ENCODE assay signal across 17 cellular contexts in genomic region chr17:29126268-29126923, GRCh38. TPM values are rescaled to one million over a fixed set of nuclear protein-coding genes. Genes with fewer than 3 reads are reported as not detected.
DNase-seq lines count a peak whose midpoint lies in the region; ATAC-seq and TF ChIP-seq lines count a peak whose summit lies in the region.
"Had no signal": no experiment of that assay in that cellular context is flagged by ENCODE, and none has a peak within 500 bp of the region (broad histone marks: within the 10 kb centered on the region; RNA-seq: fewer than 3 reads in every experiment).

No MANE protein-coding gene starts in this region.

- TF ChIP-seq EP300 in stomach (IDR thresholded peaks at IDR 0.05): no peak

- CTCF ChIA-PET in MCF 10A (lab: Yijun Ruan, JAX): interaction anchor here (0.7 to 3.7 kb wide), 5 partner anchors 8 to 118 kb away, joined by 3 to 40 read pairs (median 7); no protein-coding TSS in a partner anchor

- no peak for DNase-seq in MCF 10A (ENCODE audit: unreplicated experiment)
- DNase-seq in breast epithelium (ENCODE audit: low spot score in 2 of 2): no peak
- peak; percentile 87 for DNase-seq in NB4 (ENCODE audit: low read depth)
- no peak for DNase-seq in stomach
- DNase-seq in T-helper 2 cell: no peak
- no peak for DNase-seq in stimulated activated CD4-positive, alpha-beta T cell treated with anti-CD3 and anti-CD28 coated beads, Interleukin-2, amount 100 ng/mL, for 48 hours
- DNase-seq: activated CD4-positive, alpha-beta memory T cell treated with anti-CD3 and anti-CD28 coated beads, Interleukin-2, amount 10 ng/mL, durations not matched to agents 7 days and 5 days; anterior cingulate cortex; COR-L47; NCI-H2029; NCI-H526 treated with DMSO at 0.1 percent for 48 hours; WERI-Rb-1 had no signal

- WGBS in stomach, 5 donors: 76 to 88% (median 79%) methylated on average over 6 to 8 of the region's 8 CpGs

- H3K4me3 ChIP-seq in breast epithelium (no peak overlapping the region), NB4 (ENCODE audit: low read depth, low read length) (no peak overlapping the region), stomach (no peak overlapping the region)

- ATAC-seq in activated T-helper 17 cell treated with anti-CD3 and anti-CD28 coated beads, Interleukin-2, amount 50 U/mL, for 72 hours (replicated peaks): no peak
- ATAC-seq in GM19328 (IDR thresholded peaks at IDR 0.05; ENCODE audit: unreplicated experiment): no peak
- ATAC-seq: HCT116, Panc1 had no signal

- H3K9me3 Mint-ChIP-seq in MCF 10A (ENCODE audit: unreplicated experiment): no peaks in the 10 kb centered on the region
- no peaks in the 10 kb centered on the region for H3K9me3 Mint-ChIP-seq in activated T-helper 17 cell treated with anti-CD3 and anti-CD28 coated beads, Interleukin-2, amount 50 U/mL, for 72 hours
- H3K9me3 Mint-ChIP-seq: activated CD4-positive, alpha-beta memory T cell treated with anti-CD3 and anti-CD28 coated beads, Interleukin-2, amount 10 ng/mL, durations not matched to agents 7 days and 5 days; activated T-helper 1 cell treated with anti-CD3 and anti-CD28 coated beads, Interleukin-12 subunit alpha, Interleukin-12 subunit beta, Interleukin-2, Interleukin-4 antibody, amounts not matched to agents 30 ng/mL and 10 ng/mL and 1 ng/mL, durations not matched to agents 14 hours and 24 hours and 36 hours had no signal

- intact Hi-C loops in MCF 10A (cut with micrococcal nuclease) (no loop called here), breast epithelium (cut with DNase I; ENCODE audit: low total_unique reads) (no loop called here), stomach (cut with DNase I; ENCODE audit: low total_unique reads) (no loop called here)

- H3K9me3 ChIP-seq in breast epithelium (no peaks in the 10 kb centered on the region), stomach (no peaks in the 10 kb centered on the region)

- TF ChIP-seq POLR2A in breast epithelium (IDR thresholded peaks at IDR 0.05) (no peak), NB4 (IDR thresholded peaks at IDR 0.05; ENCODE audit: extremely low read depth, insufficient read length) (no peak), stomach (IDR thresholded peaks at IDR 0.05) (no peak)

- H3K27me3 Mint-ChIP-seq in MCF 10A (ENCODE audit: insufficient read depth, unreplicated experiment): no peaks in the 10 kb centered on the region
- H3K27me3 Mint-ChIP-seq in activated T-helper 17 cell treated with anti-CD3 and anti-CD28 coated beads, Interleukin-2, amount 50 U/mL, for 72 hours: no peaks in the 10 kb centered on the region
- H3K27me3 Mint-ChIP-seq: activated CD4-positive, alpha-beta memory T cell treated with anti-CD3 and anti-CD28 coated beads, Interleukin-2, amount 10 ng/mL, durations not matched to agents 7 days and 5 days had no signal

- H3K36me3 ChIP-seq in breast epithelium (no peaks in the 10 kb centered on the region), stomach (peaks cover 7 to 43% (median 25%) of the 10 kb centered on the region in 4 donors)
- H3K36me3 ChIP-seq: WERI-Rb-1 had no signal

- H3K27ac Mint-ChIP-seq in MCF 10A (ENCODE audit: low read depth, unreplicated experiment): peak overlapping the region; percentile 82
- peak overlapping the region; percentile 52 for H3K27ac Mint-ChIP-seq in activated T-helper 17 cell treated with anti-CD3 and anti-CD28 coated beads, Interleukin-2, amount 50 U/mL, for 72 hours
- H3K27ac Mint-ChIP-seq: activated CD4-positive, alpha-beta memory T cell treated with anti-CD3 and anti-CD28 coated beads, Interleukin-2, amount 10 ng/mL, durations not matched to agents 7 days and 5 days; activated T-helper 1 cell treated with anti-CD3 and anti-CD28 coated beads, Interleukin-12 subunit alpha, Interleukin-12 subunit beta, Interleukin-2, Interleukin-4 antibody, amounts not matched to agents 30 ng/mL and 10 ng/mL and 1 ng/mL, durations not matched to agents 14 hours and 24 hours and 36 hours had no signal

- no peak for TF ChIP-seq CTCF in MCF 10A (IDR thresholded peaks at IDR 0.05; ENCODE audit: unreplicated experiment)
- TF ChIP-seq CTCF in breast epithelium (IDR thresholded peaks at IDR 0.05): no peak
- TF ChIP-seq CTCF in NB4 (IDR thresholded peaks at IDR 0.05; ENCODE audit: low read depth, low read length): no peak
- no peak for TF ChIP-seq CTCF in stomach (IDR thresholded peaks at IDR 0.05)

- no peaks in the 10 kb centered on the region for H3K27me3 ChIP-seq in breast epithelium
- H3K27me3 ChIP-seq in stomach: no peaks in the 10 kb centered on the region

- H3K4me1 ChIP-seq in breast epithelium: no peaks in the 10 kb centered on the region
- peaks cover 16 to 46% (median 33%) of the 10 kb centered on the region in 4 donors for H3K4me1 ChIP-seq in stomach

- H3K27ac ChIP-seq in breast epithelium (no peak overlapping the region), stomach (peak overlapping the region in 3 of 5 donors; percentile 74 to 77 (median 75))
- H3K27ac ChIP-seq: WERI-Rb-1 had no signal

- peaks cover 14% of the 10 kb centered on the region for H3K4me1 Mint-ChIP-seq in MCF 10A (ENCODE audit: insufficient read depth, unreplicated experiment)
- peaks cover 9% of the 10 kb centered on the region for H3K4me1 Mint-ChIP-seq in activated T-helper 17 cell treated with anti-CD3 and anti-CD28 coated beads, Interleukin-2, amount 50 U/mL, for 72 hours

- POLR2A ChIA-PET in MCF 10A (lab: Yijun Ruan, JAX): no interaction called here

- no TSS peak for BruUV-seq in MCF 10A (replicated peaks; lab: Mats Ljungman, UMichigan)

- peaks cover 4% of the 10 kb centered on the region for H3K36me3 Mint-ChIP-seq in MCF 10A (ENCODE audit: insufficient read depth, unreplicated experiment)
- H3K36me3 Mint-ChIP-seq in activated T-helper 17 cell treated with anti-CD3 and anti-CD28 coated beads, Interleukin-2, amount 50 U/mL, for 72 hours (ENCODE audit: low read depth): peaks cover 8% of the 10 kb centered on the region

- H3K4me3 Mint-ChIP-seq in MCF 10A (ENCODE audit: unreplicated experiment): no peak overlapping the region
- H3K4me3 Mint-ChIP-seq in activated T-helper 17 cell treated with anti-CD3 and anti-CD28 coated beads, Interleukin-2, amount 50 U/mL, for 72 hours: no peak overlapping the region
- H3K4me3 Mint-ChIP-seq: activated CD4-positive, alpha-beta memory T cell treated with anti-CD3 and anti-CD28 coated beads, Interleukin-2, amount 10 ng/mL, durations not matched to agents 7 days and 5 days; activated T-helper 1 cell treated with anti-CD3 and anti-CD28 coated beads, Interleukin-12 subunit alpha, Interleukin-12 subunit beta, Interleukin-2, Interleukin-4 antibody, amounts not matched to agents 30 ng/mL and 10 ng/mL and 1 ng/mL, durations not matched to agents 14 hours and 24 hours and 36 hours had no signal

RNA-seq across cellular contexts. Expression of gene MYO18A, which starts 53.8 kb away (rescaled TPM):
- total RNA-seq in MCF 10A (2022) (24.0 and 24.8 TPM in 2 replicates), breast epithelium (10 to 100 TPM; 31.5 to 71.1 (median 42.3) TPM), stomach (100 to 1,000 TPM in 3 of 5 donors, 10 to 100 TPM in 2; 42.8 to 305 (median 121) TPM)
- total RNA-seq in activated T-helper 17 cell treated with anti-CD3 and anti-CD28 coated beads, Interleukin-2, amount 50 U/mL, for 72 hours: 10 to 100 TPM; 90.6 to 95.9 TPM
- 10 to 100 TPM; 16.5 to 30.3 (median 28.2) TPM for polyA plus RNA-seq in stomach

Comparison
In these comparisons a context has a peak if more than half of its experiments do, and no peak if none do; other contexts are left out.
1. H3K27ac ChIP-seq: peak in stomach (3 of 5); none in breast epithelium (0 of 2).